In genomic region chr2:25362564-25363145, GRCh38 we compare ENCODE assay signal across 8 cellular contexts. TPM values are rescaled to one million over a fixed set of nuclear protein-coding genes. Genes with fewer than 3 reads are reported as not detected.
A peak's percentile ranks its signal among the peaks of the same experiment; 100 is the strongest.
DNase-seq lines count a peak whose midpoint lies in the region; ATAC-seq and TF ChIP-seq lines count a peak whose summit lies in the region.

No MANE protein-coding gene starts in this region.

- no peaks in the 10 kb centered on the region for H3K9me3 Mint-ChIP-seq in osteocyte (ENCODE audit: unreplicated experiment)

- H3K79me2 ChIP-seq in KMS-11 (ENCODE audit: insufficient read depth, low read depth): no peaks in the 10 kb centered on the region

- H3K4me2 ChIP-seq in KMS-11: peak overlapping the region; percentile 96

- H3K27me3 Mint-ChIP-seq in osteocyte (ENCODE audit: unreplicated experiment): no peaks in the 10 kb centered on the region

- no peak overlapping the region for H3K4me3 ChIP-seq in KMS-11 (IDR thresholded peaks at IDR 0.05; ENCODE audit: insufficient read depth, low read depth, low read length)

- H3K4me1 ChIP-seq in ES-I3 (ENCODE audit: insufficient read depth, low read length) (peaks cover 8% of the 10 kb centered on the region; the same call in 1 of the 2 replicates), KMS-11 (ENCODE audit: low read depth, poor library complexity, severe bottlenecking) (peaks cover 9% of the 10 kb centered on the region)

- TF ChIP-seq CTCF in KMS-11 (conservative IDR thresholded peaks at IDR 0.05; ENCODE audit: low read depth, low read length) (no peak), osteocyte (IDR thresholded peaks at IDR 0.05) (no peak)

- H3K27me3 ChIP-seq in KMS-11 (ENCODE audit: insufficient read depth, low read depth): no peaks in the 10 kb centered on the region

- H3K4me3 Mint-ChIP-seq in osteocyte (ENCODE audit: unreplicated experiment): peak overlapping the region; percentile 64

- H3K27ac ChIP-seq in KMS-11: no peak overlapping the region
- H3K27ac ChIP-seq in epithelial cell of prostate: peak overlapping the region; percentile 17

- H3K36me3 ChIP-seq in ES-I3 (ENCODE audit: insufficient read depth, low read length) (no peaks in the 10 kb centered on the region), KMS-11 (ENCODE audit: insufficient read depth) (no peaks in the 10 kb centered on the region)

- peak; percentile 60 to 67 for DNase-seq in activated CD4-positive, alpha-beta T cell treated with anti-CD3 and anti-CD28 coated beads, Interleukin-2, amount 50 U/mL, for 48 hours
- DNase-seq in epithelial cell of prostate (ENCODE audit: low read depth, low spot score) (no peak), osteocyte (ENCODE audit: extremely low spot score, unreplicated experiment) (no peak), mucosa of gallbladder (ENCODE audit: low spot score) (no peak), NCI-H1436 (lab: John Stamatoyannopoulos, UW) (no peak)

- peak overlapping the region; percentile 73 for H2AFZ ChIP-seq in KMS-11 (ENCODE audit: low read depth)

- no peaks in the 10 kb centered on the region for H3K9me3 ChIP-seq in ES-I3 (ENCODE audit: control insufficient read depth, insufficient read depth, low read length)

- no peak overlapping the region for H3K27ac Mint-ChIP-seq in osteocyte (ENCODE audit: unreplicated experiment)

- H3K4me1 Mint-ChIP-seq in osteocyte (ENCODE audit: unreplicated experiment): peaks cover 9% of the 10 kb centered on the region

- peak overlapping the region; percentile 0; the same call in 1 of the 2 replicates for H3K9ac ChIP-seq in ES-I3 (ENCODE audit: low read depth, low read length)
- H3K9ac ChIP-seq in KMS-11: no peak overlapping the region

- no peaks in the 10 kb centered on the region for H4K20me1 ChIP-seq in KMS-11 (ENCODE audit: insufficient read depth)

- H3K36me3 Mint-ChIP-seq in osteocyte (ENCODE audit: unreplicated experiment): no peaks in the 10 kb centered on the region

- ATAC-seq in GM21526 (IDR thresholded peaks at IDR 0.05; ENCODE audit: low FRiP score, unreplicated experiment): peak; percentile 52

RNA-seq across cellular contexts. Expression of gene DNMT3A, which starts 20.9 kb away (rescaled TPM):
- 80.2 and 85.2 TPM in 2 replicates for total RNA-seq in osteocyte
- 51.2 TPM for total RNA-seq in mucosa of gallbladder

Comparison
In these comparisons a context has a peak if more than half of its experiments do, and no peak if none do; other contexts are left out.
1. DNase-seq: peak in activated CD4-positive, alpha-beta T cell treated with anti-CD3 and anti-CD28 coated beads, Interleukin-2, amount 50 U/mL, for 48 hours (2 of 2); none in epithelial cell of prostate (single experiment), osteocyte (single experiment), mucosa of gallbladder (single experiment) and NCI-H1436 (single experiment).